In the genomic region with DNA sequence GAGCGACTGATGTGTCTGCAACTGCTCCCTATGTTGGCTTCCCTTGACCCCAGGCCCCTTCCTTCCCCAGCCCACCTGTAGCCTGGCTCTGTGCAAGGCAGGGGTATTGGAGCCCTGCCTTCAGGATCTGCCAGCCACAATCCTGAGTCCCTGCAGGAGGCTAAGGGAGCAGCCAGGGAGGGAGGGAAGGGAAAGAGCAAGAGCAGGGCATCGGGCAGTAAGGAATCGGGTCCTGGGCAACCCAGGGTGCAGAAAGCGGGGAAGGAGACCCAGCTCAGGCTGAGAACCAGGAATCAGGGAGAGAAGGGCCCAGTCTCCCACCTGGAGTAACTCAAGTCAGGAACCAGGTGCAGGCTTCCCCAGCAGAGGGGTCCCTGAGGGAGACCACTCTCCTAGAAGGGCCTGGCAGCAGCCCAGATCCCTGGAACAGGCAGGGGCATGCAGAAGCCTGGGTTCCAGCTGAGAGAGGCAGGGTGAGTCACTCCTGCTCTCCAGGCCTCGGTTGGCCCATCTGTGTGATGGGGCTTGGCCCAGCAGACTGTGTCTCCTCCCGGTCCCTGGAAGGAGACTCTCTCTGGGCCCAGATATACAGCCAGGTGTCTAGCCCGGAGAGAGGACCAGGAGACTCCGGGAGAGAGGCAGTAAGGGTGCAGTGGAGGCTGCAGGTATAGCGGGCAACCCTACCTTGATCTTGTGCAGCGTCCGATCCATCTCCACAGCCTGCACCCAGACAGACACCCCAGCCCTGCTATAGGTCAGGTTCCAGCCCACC, we compare ENCODE assay signal across 8 cellular contexts. TPM values are rescaled to one million over a fixed set of nuclear protein-coding genes. Genes with fewer than 3 reads are reported as not detected.
DNase-seq lines count a peak whose midpoint lies in the region; ATAC-seq and TF ChIP-seq lines count a peak whose summit lies in the region.

No MANE protein-coding gene starts in this region.

- DNase-seq in SK-N-MC (ENCODE audit: low read depth, low spot score) (no peak), fibroblast of villous mesenchyme (ENCODE audit: low read depth) (no peak), psoas muscle (no peak), T1000 (lab: John Stamatoyannopoulos, UW) (no peak), NCI-H2081 treated with DMSO at 0.1 percent for 48 hours (lab: John Stamatoyannopoulos, UW) (no peak)
- DNase-seq in stimulated activated CD4-positive, alpha-beta T cell treated with anti-CD3 and anti-CD28 coated beads, Interleukin-4, amount 100 ng/mL, for 24 hours: no peak

- TF ChIP-seq CTCF in fibroblast of villous mesenchyme (IDR thresholded peaks at IDR 0.05; ENCODE audit: insufficient read depth, low read depth, low read length): no peak
- TF ChIP-seq CTCF in psoas muscle (IDR thresholded peaks at IDR 0.05): no peak

- H3K9me3 ChIP-seq in ES-I3 (ENCODE audit: control insufficient read depth, insufficient read depth, low read length) (no peaks in the 10 kb centered on the region), SK-N-MC (ENCODE audit: low read depth, low read length) (no peaks in the 10 kb centered on the region), psoas muscle (no peaks in the 10 kb centered on the region)

- no peak overlapping the region for H3K27ac ChIP-seq in SK-N-MC
- no peak overlapping the region for H3K27ac ChIP-seq in psoas muscle

- ATAC-seq in psoas muscle (peak in 3 of 4 donors; percentile 1 to 14 (median 2)), HG02973 (IDR thresholded peaks at IDR 0.05; ENCODE audit: unreplicated experiment) (no peak)

- intact Hi-C loops in psoas muscle (cut with DNase I): no loop called here

- H3K9ac ChIP-seq in ES-I3 (ENCODE audit: low read depth, low read length) (peak overlapping the region; percentile 39; the same call in 1 of the 2 replicates), SK-N-MC (ENCODE audit: insufficient read length) (no peak overlapping the region)

- H3K36me3 ChIP-seq in ES-I3 (ENCODE audit: insufficient read depth, low read length) (no peaks in the 10 kb centered on the region), SK-N-MC (ENCODE audit: insufficient read depth, low read length) (no peaks in the 10 kb centered on the region), psoas muscle (ENCODE audit: insufficient read depth in 1 of 2, low read depth in 1 of 2) (no peaks in the 10 kb centered on the region)

- H3K4me1 ChIP-seq in ES-I3 (ENCODE audit: insufficient read depth, low read length) (no peaks in the 10 kb centered on the region; the same call in 1 of the 2 replicates), psoas muscle (peaks cover 29% of the 10 kb centered on the region)

- WGBS in psoas muscle, 3 donors: 86 to 91% (median 88%) methylated on average over 11 of the region's 11 CpGs

- peak overlapping the region; percentile 70; the same call in 1 of the 2 replicates for H3K4me3 ChIP-seq in SK-N-MC
- peak overlapping the region; percentile 57 for H3K4me3 ChIP-seq in fibroblast of villous mesenchyme (ENCODE audit: low read depth, low read length)
- peak overlapping the region; percentile 75 for H3K4me3 ChIP-seq in psoas muscle

- no peaks in the 10 kb centered on the region for H3K27me3 ChIP-seq in psoas muscle (ENCODE audit: insufficient read depth in 3 of 3, low read length in 2 of 3)

RNA-seq across cellular contexts. Expression of gene STARD10, which starts 13.4 kb away (rescaled TPM):
- 22.5 and 34.5 TPM in 2 replicates for total RNA-seq in fibroblast of villous mesenchyme
- 10 to 100 TPM; 47.3 to 70.7 (median 57.7) TPM for total RNA-seq in psoas muscle
- 10 to 100 TPM; 18.6 to 99.9 (median 57.3) TPM for polyA plus RNA-seq in psoas muscle

RNA-seq across cellular contexts. Expression of gene ARAP1, which starts 28.3 kb away (rescaled TPM):
- total RNA-seq in fibroblast of villous mesenchyme: 73.0 and 77.0 TPM in 2 replicates
- total RNA-seq in psoas muscle: 10 to 100 TPM; 16.0 to 27.5 (median 18.9) TPM
- 10 to 100 TPM; 16.8 to 19.8 (median 17.5) TPM for polyA plus RNA-seq in psoas muscle

RNA-seq across cellular contexts. Expression of gene ATG16L2, which starts 33.7 kb away (rescaled TPM):
- total RNA-seq in fibroblast of villous mesenchyme (6.8 and 11.2 TPM in 2 replicates), psoas muscle (1 to 10 TPM; 4.5 to 9.6 (median 5.4) TPM)
- 1 to 10 TPM; 3.9 to 5.2 (median 4.7) TPM for polyA plus RNA-seq in psoas muscle
